In genomic region chr22:27857441-27857840, GRCh38 we compare ENCODE assay signal across 24 cellular contexts. TPM values are rescaled to one million over a fixed set of nuclear protein-coding genes. Genes with fewer than 3 reads are reported as not detected.
DNase-seq lines count a peak whose midpoint lies in the region; ATAC-seq and TF ChIP-seq lines count a peak whose summit lies in the region.
"Had no signal": no experiment of that assay in that cellular context is flagged by ENCODE, and none has a peak within 500 bp of the region (broad histone marks: within the 10 kb centered on the region; RNA-seq: fewer than 3 reads in every experiment).

No MANE protein-coding gene starts in this region.

- ATAC-seq in sciatic nerve, result peak; percentile 23
- ATAC-seq: activated CD4-positive, alpha-beta T cell treated with anti-CD3 and anti-CD28 coated beads for 36 hours; activated CD8-positive, alpha-beta memory T cell treated with anti-CD3 and anti-CD28 coated beads, Interleukin-2, amount 10 ng/mL, durations not matched to agents 7 days and 5 days; activated naive CD8-positive, alpha-beta T cell treated with anti-CD3 and anti-CD28 coated beads, Interleukin-2, amount 50 U/mL, for 24 hours; foreskin keratinocyte had no signal

- TF ChIP-seq CTCF in BJ (IDR thresholded peaks at IDR 0.05; ENCODE audit: insufficient read depth, low read depth, low read length) (peak; percentile 37), fibroblast of mammary gland (conservative IDR thresholded peaks at IDR 0.05; ENCODE audit: control insufficient read depth, insufficient read depth, low read depth, low read length) (no peak), GM10266 (IDR thresholded peaks at IDR 0.05; ENCODE audit: control insufficient read depth, insufficient read depth, low read depth, missing control alignments) (no peak)

- H3K4ac ChIP-seq in mesendoderm (ENCODE audit: low read depth, low read length), result no peak overlapping the region

- no peak overlapping the region for H3K4me2 ChIP-seq in mesendoderm (ENCODE audit: low read length)

- no peak overlapping the region for H3K23ac ChIP-seq in mesendoderm (ENCODE audit: low read length)

- H3K27me3 ChIP-seq in BJ (ENCODE audit: control insufficient read depth, insufficient read depth, low read length) (no peaks in the 10 kb centered on the region), mesendoderm (ENCODE audit: insufficient read depth, low read length, poor library complexity) (no peaks in the 10 kb centered on the region)
- H3K27me3 ChIP-seq: foreskin keratinocyte, ovary had no signal

- H3K36me3 ChIP-seq in BJ (ENCODE audit: control insufficient read depth, insufficient read depth, low read length) (peaks cover 5% of the 10 kb centered on the region; the same call in 1 of the 2 replicates), mesendoderm (ENCODE audit: control insufficient read depth, insufficient read depth, low read length) (peaks cover 14% of the 10 kb centered on the region)
- H3K36me3 ChIP-seq: ovary had no signal

- H4K5ac ChIP-seq in mesendoderm (ENCODE audit: low read length), result no peak overlapping the region

- no CpG with 5 or more reads among the region's 7 CpGs for WGBS in mesendoderm (ENCODE audit: extremely low coverage, insufficient coverage, low lambda C conversion rate)

- H3K79me1 ChIP-seq in mesendoderm (ENCODE audit: low read length), result peaks cover 2% of the 10 kb centered on the region

- CTCF ChIA-PET in BJ (lab: Yijun Ruan, JAX), result no interaction called here

- H3K18ac ChIP-seq in mesendoderm (ENCODE audit: low read length), result no peak overlapping the region

- H3K9ac ChIP-seq in mesendoderm (ENCODE audit: low read length), result no peak overlapping the region

- no peak overlapping the region for H2BK120ac ChIP-seq in mesendoderm (ENCODE audit: low read depth, low read length)

- peaks cover 2% of the 10 kb centered on the region for H3K4me1 ChIP-seq in mesendoderm (ENCODE audit: control insufficient read depth, low read depth, low read length)
- H3K4me1 ChIP-seq: foreskin keratinocyte had no signal

- no peak overlapping the region for H4K8ac ChIP-seq in mesendoderm (ENCODE audit: low read depth, low read length)

- H3K27ac ChIP-seq in mesendoderm (ENCODE audit: low read depth, low read length), result no peak overlapping the region
- H3K27ac ChIP-seq: C4-2B, foreskin keratinocyte, ovary had no signal

- no peak overlapping the region for H2BK15ac ChIP-seq in mesendoderm (replicated peaks; ENCODE audit: low read depth)

- H2BK5ac ChIP-seq in mesendoderm (ENCODE audit: low read length), result no peak overlapping the region

- intact Hi-C loops in sciatic nerve (cut with DNase I), result no loop called here

- no peaks in the 10 kb centered on the region for H3K79me2 ChIP-seq in mesendoderm (ENCODE audit: control insufficient read depth, insufficient read depth, low read length)

- H3K4me3 ChIP-seq in BJ (ENCODE audit: low read depth, low read length) (no peak overlapping the region), fibroblast of mammary gland (ENCODE audit: control insufficient read depth, low read depth, low read length) (no peak overlapping the region), mesendoderm (ENCODE audit: low read length) (no peak overlapping the region)
- H3K4me3 ChIP-seq: ovary, skin epidermis had no signal

- DNase-seq in BJ (ENCODE audit: low read depth), result peak; percentile 55
- peak; percentile 84 for DNase-seq in RPMI7951 (ENCODE audit: low read depth)
- peak; percentile 48 for DNase-seq in fibroblast of mammary gland (ENCODE audit: low read depth)
- DNase-seq in sciatic nerve (ENCODE audit: low spot score), result no peak
- DNase-seq in GM10266 (ENCODE audit: extremely low spot score), result no peak
- DNase-seq in mesendoderm, result no peak
- no peak for DNase-seq in HuH-7 (ENCODE audit: low spot score)
- no peak for DNase-seq in DMS53 treated with DMSO at 0.1 percent for 48 hours (lab: John Stamatoyannopoulos, UW; ENCODE audit: unreplicated experiment)
- DNase-seq: activated CD4-positive, alpha-beta T cell treated with anti-CD3 and anti-CD28 coated beads for 36 hours; activated CD8-positive, alpha-beta memory T cell treated with anti-CD3 and anti-CD28 coated beads, Interleukin-2, amount 10 ng/mL, durations not matched to agents 7 days and 5 days; activated naive CD8-positive, alpha-beta T cell treated with anti-CD3 and anti-CD28 coated beads, Interleukin-2, amount 50 U/mL, for 24 hours; caudate nucleus; effector CD4-positive, alpha-beta T cell; foreskin keratinocyte; NCI-H1105; NCI-H2107; NCI-H69; OCI-M1; ovary; stimulated activated CD4-positive, alpha-beta T cell treated with anti-CD3 and anti-CD28 coated beads, Interleukin-4, amount 100 ng/mL, for 24 hours; substantia nigra; T1000 had no signal

- H2AK5ac ChIP-seq in mesendoderm (ENCODE audit: low read length), result no peak overlapping the region

- no peak overlapping the region for H3K56ac ChIP-seq in mesendoderm (ENCODE audit: low read length)

- POLR2A ChIA-PET in BJ (lab: Charles Lee), result no interaction called here

RNA-seq across cellular contexts. Expression of gene MN1, which starts 55.9 kb away (rescaled TPM):
- polyA plus RNA-seq in BJ (2011; rRNA removed), result 0.53 and 1.3 TPM in 2 replicates
- 0.66 and 2.0 TPM in 2 replicates for polyA minus RNA-seq in BJ (2011; rRNA and poly(A)+ RNA removed)
- total RNA-seq in RPMI7951 (2014; rRNA removed; shearing (Covaris generic)), result 1.5 and 1.7 TPM in 2 replicates
- 10.4 TPM for total RNA-seq in sciatic nerve
- 1.3 TPM for polyA plus RNA-seq in mesendoderm (2013, experiment 1 of 2)
- 1.4 TPM for polyA plus RNA-seq in mesendoderm (2013, experiment 2 of 2)

Comparison
In these comparisons a context has a peak if more than half of its experiments do, and no peak if none do; other contexts are left out.
1. DNase-seq: peak in BJ (single experiment), RPMI7951 (single experiment) and fibroblast of mammary gland (single experiment); none in sciatic nerve (single experiment), GM10266 (single experiment), mesendoderm (single experiment), HuH-7 (single experiment) and DMS53 treated with DMSO at 0.1 percent for 48 hours (single experiment).